Comparison of ENCODE assay signal across 8 cellular contexts in genomic region chr15:63610209-63610841, GRCh38. TPM values are rescaled to one million over a fixed set of nuclear protein-coding genes. Genes with fewer than 3 reads are reported as not detected.
DNase-seq lines count a peak whose midpoint lies in the region; ATAC-seq, FAIRE-seq and TF ChIP-seq lines count a peak whose summit lies in the region.

No MANE protein-coding gene starts in this region.

- H3K79me2 ChIP-seq in SU-DHL-6 (ENCODE audit: insufficient read depth, low read length): no peaks in the 10 kb centered on the region

- FAIRE-seq in H54 (lab: Jason Lieb, UNC): peak; percentile 6

- TF ChIP-seq POLR2A in H54 (IDR thresholded peaks at IDR 0.05; ENCODE audit: low read depth, low read length): no peak

- peak; percentile 39 for DNase-seq in DMS153 (lab: John Stamatoyannopoulos, UW)
- DNase-seq in H54 (ENCODE audit: insufficient read length, low spot score): peak; percentile 65
- peak; percentile 69 for DNase-seq in NCI-H1105 (lab: John Stamatoyannopoulos, UW)
- DNase-seq in amniotic stem cell (lab: John Stamatoyannopoulos, UW): peak; percentile 60
- DNase-seq in left ventricle myocardium inferior: peak; percentile 40
- DNase-seq in pulmonary artery endothelial cell (ENCODE audit: low read depth, low spot score): peak; percentile 39
- DNase-seq in aorta: peak; percentile 78 to 81

- no peak overlapping the region for H3K4me2 ChIP-seq in SU-DHL-6 (ENCODE audit: low read depth, low read length, poor library complexity, severe bottlenecking)

- H4K20me1 ChIP-seq in SU-DHL-6 (ENCODE audit: low read depth, low read length): no peaks in the 10 kb centered on the region

- H3K4me1 ChIP-seq in left ventricle myocardium inferior (peaks cover 30% of the 10 kb centered on the region), aorta (ENCODE audit: control insufficient read depth in 1 of 2, insufficient read depth in 2 of 2, low read length in 2 of 2) (no peaks in the 10 kb centered on the region)

- intact Hi-C loops in left ventricle myocardium inferior (cut with micrococcal nuclease): no loop called here
- intact Hi-C loops in aorta (cut with DNase I): loop anchor here in 1 of 2 donors (5.0 kb wide), 1 partner anchor 457 kb away; no protein-coding TSS in a partner anchor

- H2AFZ ChIP-seq in SU-DHL-6 (ENCODE audit: low read depth, low read length, severe bottlenecking): peak overlapping the region; percentile 4

- H3K4me3 ChIP-seq in SU-DHL-6 (ENCODE audit: insufficient read depth, low read length, poor library complexity, severe bottlenecking): no peak overlapping the region
- no peak overlapping the region for H3K4me3 ChIP-seq in left ventricle myocardium inferior
- H3K4me3 ChIP-seq in aorta (ENCODE audit: low read length in 2 of 2): no peak overlapping the region

- H3K27me3 ChIP-seq in SU-DHL-6 (ENCODE audit: low read length) (no peaks in the 10 kb centered on the region), left ventricle myocardium inferior (ENCODE audit: low read depth) (no peaks in the 10 kb centered on the region), aorta (ENCODE audit: control insufficient read depth in 1 of 2, insufficient read depth in 2 of 2, low read length in 1 of 2) (no peaks in the 10 kb centered on the region)

- WGBS in aorta, 2 donors: 0 to 1% methylated on average over 6 of the region's 6 CpGs

- H3K27ac ChIP-seq in SU-DHL-6 (ENCODE audit: low read depth, low read length) (peak overlapping the region; percentile 9; the same call in 1 of the 2 replicates), left ventricle myocardium inferior (replicated peaks) (peak overlapping the region; percentile 53), aorta (ENCODE audit: low read depth in 1 of 2, low read length in 2 of 2) (peak overlapping the region; percentile 9 to 31)

- peak overlapping the region; percentile 15 for H3K9ac ChIP-seq in SU-DHL-6 (ENCODE audit: low read length)

- H3K9me3 ChIP-seq in SU-DHL-6 (ENCODE audit: insufficient read depth, low read length): no peaks in the 10 kb centered on the region
- H3K9me3 ChIP-seq in left ventricle myocardium inferior (replicated peaks): no peaks in the 10 kb centered on the region
- H3K9me3 ChIP-seq in aorta (ENCODE audit: control insufficient read depth, low read length): no peaks in the 10 kb centered on the region

- H3K36me3 ChIP-seq in SU-DHL-6 (ENCODE audit: low read length) (peaks cover 5% of the 10 kb centered on the region; the same call in 1 of the 2 replicates), left ventricle myocardium inferior (peaks cover 64% of the 10 kb centered on the region), aorta (ENCODE audit: control insufficient read depth in 1 of 2, insufficient read depth in 2 of 2, low read length in 1 of 2) (peaks cover 0 to 8% of the 10 kb centered on the region in 2 donors)

- no peaks in the 10 kb centered on the region for H3F3A ChIP-seq in SU-DHL-6 (ENCODE audit: insufficient read depth)

- TF ChIP-seq CTCF in SU-DHL-6 (IDR thresholded peaks at IDR 0.05; ENCODE audit: insufficient read depth, low read length, poor library complexity, severe bottlenecking): peak; percentile 87
- TF ChIP-seq CTCF in left ventricle myocardium inferior (IDR thresholded peaks at IDR 0.05; ENCODE audit: borderline replicate concordance): peak; percentile 71

- ATAC-seq in aorta (ENCODE audit: low FRiP score): peak; percentile 82

- no peaks in the 10 kb centered on the region for H3K9me2 ChIP-seq in SU-DHL-6 (replicated peaks; ENCODE audit: insufficient read depth, low read length)

RNA-seq across cellular contexts. Expression of gene FBXL22, which starts 13.1 kb away (rescaled TPM):
- total RNA-seq in left ventricle myocardium inferior (29.5 TPM), pulmonary artery endothelial cell (0.11 and 0.13 TPM in 2 replicates), aorta (10 to 100 TPM; 16.3 to 18.6 TPM)
- 10 to 100 TPM in 1 of 2 donors, 1 to 10 TPM in 1; 4.8 to 32.0 TPM for polyA plus RNA-seq in aorta

Comparison
In these comparisons a context has a peak if more than half of its experiments do, and no peak if none do; other contexts are left out.
1. RNA of gene FBXL22, which starts 13.1 kb away (total RNA-seq): 29.5 TPM in left ventricle myocardium inferior (single experiment) and 16.3 to 18.6 TPM in aorta; 0.11 to 0.13 TPM in pulmonary artery endothelial cell; every median in the first group is over 10 times any median in the second.
2. Peak in every context shown above with its lines, with median percentiles within 50 percentile points of each other: DNase-seq and H3K27ac ChIP-seq.